In the genomic region with DNA sequence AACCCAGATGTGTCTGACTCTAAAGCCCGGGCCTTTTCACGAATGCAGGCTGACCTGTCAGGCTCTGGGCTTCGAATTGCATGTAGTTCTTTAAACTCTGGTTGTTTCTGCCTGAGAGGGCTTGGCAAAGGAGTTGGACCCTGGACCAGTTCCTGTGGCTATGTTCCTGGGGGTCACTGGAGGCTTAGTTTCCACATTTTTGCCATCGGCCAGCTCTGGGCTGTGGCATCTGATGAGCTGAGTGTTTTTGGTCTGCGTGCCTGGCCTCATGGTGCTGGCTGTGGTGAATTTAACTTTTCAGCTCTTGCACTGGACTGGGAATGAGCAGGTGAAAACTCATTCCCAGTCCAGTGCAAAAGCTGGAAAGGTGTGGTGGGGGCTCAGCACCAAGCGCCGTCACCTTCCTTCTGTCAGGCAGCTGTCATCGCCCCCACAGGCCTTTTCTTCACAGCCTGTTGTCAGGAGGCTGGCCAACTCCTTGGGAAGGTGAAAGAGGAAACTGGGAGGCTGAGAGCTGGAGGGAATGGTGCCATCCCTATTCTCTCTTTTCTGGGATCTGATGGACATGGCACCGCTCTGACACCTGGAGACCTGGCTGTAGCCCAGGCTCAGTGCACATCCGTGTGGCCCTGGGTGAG, we compare ENCODE assay signal across 19 cellular contexts.
DNase-seq lines count a peak whose midpoint lies in the region; ATAC-seq, FAIRE-seq and TF ChIP-seq lines count a peak whose summit lies in the region.
"Had no signal": no experiment of that assay in that cellular context is flagged by ENCODE, and none has a peak within 500 bp of the region (broad histone marks: within the 10 kb centered on the region; RNA-seq: fewer than 3 reads in every experiment).

No MANE protein-coding gene starts in this region.

- H3K36me3 Mint-ChIP-seq in stimulated activated memory B cell treated with anti-CD40 and anti-IgM and Interleukin-4, amounts not matched to agents 10 μg/mL and 1 μg/mL and 100 μg/mL, for 72 hours: no peaks in the 10 kb centered on the region

- TF ChIP-seq CTCF in Panc1 (IDR thresholded peaks at IDR 0.05) (no peak), D721Med (IDR thresholded peaks at IDR 0.05; ENCODE audit: insufficient read depth, missing control alignments) (no peak)

- FAIRE-seq in D721Med (lab: Jason Lieb, UNC): no peak
- FAIRE-seq: A204.1, GM12892, GM18507 had no signal

- intact Hi-C loops in Panc1 (cut with micrococcal nuclease; ENCODE audit: unreplicated experiment): no loop called here
- intact Hi-C loops in right cardiac atrium (cut with DNase I): no loop called here

- no peaks in the 10 kb centered on the region for H3K27me3 Mint-ChIP-seq in stimulated activated memory B cell treated with anti-CD40 and anti-IgM and Interleukin-4, amounts not matched to agents 10 μg/mL and 1 μg/mL and 100 μg/mL, for 72 hours
- H3K27me3 Mint-ChIP-seq: CD4-positive, alpha-beta T cell had no signal

- H3K27ac Mint-ChIP-seq in stimulated activated memory B cell treated with anti-CD40 and anti-IgM and Interleukin-4, amounts not matched to agents 10 μg/mL and 1 μg/mL and 100 μg/mL, for 72 hours: no peak overlapping the region
- H3K27ac Mint-ChIP-seq: CD4-positive, alpha-beta T cell had no signal

- H3K27ac ChIP-seq in Panc1 (ENCODE audit: low read length) (no peak overlapping the region), right cardiac atrium (ENCODE audit: low read length) (no peak overlapping the region)
- H3K27ac ChIP-seq: C4-2B, GM23248 had no signal

- H3K4me1 ChIP-seq in Panc1 (ENCODE audit: control insufficient read depth, insufficient read depth, low read length) (no peaks in the 10 kb centered on the region), right cardiac atrium (ENCODE audit: control insufficient read depth, insufficient read depth, low read length) (peaks cover 5% of the 10 kb centered on the region)
- H3K4me1 ChIP-seq: Caco-2, HAP-1 had no signal

- H3K9me3 ChIP-seq in Panc1 (ENCODE audit: control insufficient read depth, insufficient read depth, low read depth, low read length) (no peaks in the 10 kb centered on the region), right cardiac atrium (ENCODE audit: control insufficient read depth, low read length) (no peaks in the 10 kb centered on the region)
- H3K9me3 ChIP-seq: Caco-2, HAP-1 had no signal

- no peaks in the 10 kb centered on the region for H3K27me3 ChIP-seq in Panc1 (ENCODE audit: control insufficient read depth, insufficient read depth, low read length)
- H3K27me3 ChIP-seq in right cardiac atrium (ENCODE audit: control insufficient read depth, insufficient read depth): no peaks in the 10 kb centered on the region

- POLR2A ChIA-PET in Panc1 (lab: Charles Lee): no interaction called here

- no peak overlapping the region for H3K4me3 ChIP-seq in Panc1 (ENCODE audit: low read depth in 2 of 2, low read length in 2 of 2)
- H3K4me3 ChIP-seq in right cardiac atrium (ENCODE audit: low read length): no peak overlapping the region
- H3K4me3 ChIP-seq: GM23248, HAP-1 had no signal

- no peak overlapping the region for H3K4me3 Mint-ChIP-seq in stimulated activated memory B cell treated with anti-CD40 and anti-IgM and Interleukin-4, amounts not matched to agents 10 μg/mL and 1 μg/mL and 100 μg/mL, for 72 hours
- H3K4me3 Mint-ChIP-seq: CD4-positive, alpha-beta T cell had no signal

- no peaks in the 10 kb centered on the region for H3K9me3 Mint-ChIP-seq in stimulated activated memory B cell treated with anti-CD40 and anti-IgM and Interleukin-4, amounts not matched to agents 10 μg/mL and 1 μg/mL and 100 μg/mL, for 72 hours
- H3K9me3 Mint-ChIP-seq: CD4-positive, alpha-beta T cell had no signal

- in situ Hi-C loops in Panc1 (cut with HindIII; ENCODE audit: low pct_unique_long_range_greater_than_20kb, low sequenced_read_pairs) (no loop called here), KBM-7 (cut with MboI; ENCODE audit: low pct_unique_long_range_greater_than_20kb, low sequenced_read_pairs) (no loop called here)

- no peaks in the 10 kb centered on the region for H3K36me3 ChIP-seq in Panc1 (ENCODE audit: control insufficient read depth, insufficient read depth, low read length)
- H3K36me3 ChIP-seq: HAP-1 had no signal

- DNase-seq in Ammon's horn (ENCODE audit: low spot score): peak; percentile 0
- no peak for DNase-seq in Panc1 (ENCODE audit: low read depth, low spot score)
- peak in 1 of 3 donors; percentile 71 for DNase-seq in right cardiac atrium
- DNase-seq in KBM-7: no peak
- no peak for DNase-seq in D721Med (ENCODE audit: insufficient read length, low spot score)
- DNase-seq: ACHN; Caco-2; CD4-positive, alpha-beta T cell; DMS153; DMS79; GDM1; GM23248 had no signal

- H3K4me1 Mint-ChIP-seq in stimulated activated memory B cell treated with anti-CD40 and anti-IgM and Interleukin-4, amounts not matched to agents 10 μg/mL and 1 μg/mL and 100 μg/mL, for 72 hours: no peaks in the 10 kb centered on the region

- CTCF ChIA-PET in Panc1 (lab: Charles Lee): no interaction called here

- BruUV-seq in Panc1 (replicated peaks; lab: Mats Ljungman, UMichigan): no TSS peak

- ATAC-seq in Panc1: peak; percentile 30; the same call in 1 of the 2 replicates
- peak; percentile 44 to 70 for ATAC-seq in right cardiac atrium
- peak; percentile 13 for ATAC-seq in stimulated activated memory B cell treated with anti-CD40 and anti-IgM and Interleukin-4, amounts not matched to agents 10 μg/mL and 1 μg/mL and 100 μg/mL, for 72 hours
- no peak for ATAC-seq in HG02973 (IDR thresholded peaks at IDR 0.05; ENCODE audit: unreplicated experiment)

- WGBS in right cardiac atrium: 59% methylated on average over 10 of the region's 10 CpGs
